ENCODE assay signal across 8 cellular contexts in the genomic region with DNA sequence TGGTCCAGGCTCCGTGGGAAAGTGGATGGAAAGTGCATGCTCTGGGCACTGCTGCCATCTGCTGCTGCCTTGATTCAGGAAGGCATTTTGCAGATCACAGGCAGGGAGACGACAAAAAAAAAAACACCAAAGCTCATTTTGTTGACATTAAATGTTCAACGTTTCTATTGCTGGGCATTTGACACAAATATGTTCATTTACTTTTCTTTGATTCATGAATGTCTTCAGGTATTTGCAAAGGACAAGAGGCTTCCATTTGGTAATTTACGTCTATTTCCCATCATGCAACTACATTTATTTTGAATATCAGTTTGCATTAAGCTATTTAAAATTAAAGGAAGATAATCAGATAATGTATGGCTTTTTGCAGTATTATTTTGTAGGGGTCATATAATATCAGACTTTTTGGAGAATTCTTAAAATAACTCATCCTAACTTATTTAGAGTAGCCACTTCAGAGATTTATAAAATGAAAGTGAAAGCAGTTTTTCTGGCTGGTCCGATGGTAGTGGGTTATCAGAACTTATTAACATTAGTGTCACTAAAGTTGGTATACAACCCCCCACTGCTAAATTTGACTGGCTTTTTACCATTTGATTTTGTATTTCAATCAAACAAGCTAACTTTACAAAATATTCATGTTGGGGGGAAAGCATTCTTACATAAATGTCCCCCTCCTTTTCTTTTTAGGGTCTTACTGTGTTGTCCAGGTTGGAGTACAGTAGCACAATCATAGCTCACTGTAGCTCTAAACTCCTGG.
DNase-seq lines count a peak whose midpoint lies in the region; ATAC-seq and TF ChIP-seq lines count a peak whose summit lies in the region.

No MANE protein-coding gene starts in this region.

- CTCF ChIA-PET in AG04449 (lab: Yijun Ruan, JAX), result interaction anchor here (0.6 to 6.2 kb wide), 28 partner anchors 8 to 698 kb away, joined by 3 to 97 read pairs (median 4); partner anchors contain the start of gene CUL1

- TF ChIP-seq CTCF in AG04449 (IDR thresholded peaks at IDR 0.05; ENCODE audit: insufficient read depth, low read length, missing control alignments) (peak; percentile 72), left lung (IDR thresholded peaks at IDR 0.05) (peak; percentile 34 to 56)

- DNase-seq in AG04449 (ENCODE audit: low read depth, low spot score) (no peak), NCI-H2196 (lab: John Stamatoyannopoulos, UW; ENCODE audit: unreplicated experiment) (peak; percentile 69), left lung (peak in 1 of 2 donors; percentile 66)
- peak; percentile 53 for DNase-seq in activated CD4-positive, CD25-positive, alpha-beta regulatory T cell treated with anti-CD3 and anti-CD28 coated beads, Interleukin-2, amount 50 U/mL, for 72 hours
- peak; percentile 48 to 51 for DNase-seq in stimulated activated CD4-positive, alpha-beta T cell treated with anti-CD3 and anti-CD28 coated beads, Interleukin-2, amount 100 ng/mL, for 48 hours

- H3K4me1 Mint-ChIP-seq in dendritic cell treated with granulocyte-macrophage colony-stimulating factor and Interleukin-4, amounts not matched to agents 40 ng/mL and 50 ng/mL, for 4 days (ENCODE audit: low read depth), result peaks cover 30% of the 10 kb centered on the region

- H3K4me3 ChIP-seq in AG04449 (ENCODE audit: low read depth, low read length) (peak overlapping the region; percentile 60), left lung (peak overlapping the region; percentile 33 to 54)

- H3K4me1 ChIP-seq in left lung, result peaks cover 0 to 12% of the 10 kb centered on the region in 2 donors

- intact Hi-C loops in dendritic cell treated with granulocyte-macrophage colony-stimulating factor and Interleukin-4, amounts not matched to agents 40 ng/mL and 50 ng/mL, for 4 days (cut with micrococcal nuclease), result loop anchor here (1.0 to 10.0 kb wide), 6 partner anchors 22 to 696 kb away; partner anchors contain the start of genes CUL1 and EZH2
- intact Hi-C loops in left lung (cut with DNase I), result loop anchor here (10.0 kb wide), 2 partner anchors 388 to 458 kb away; no protein-coding TSS in a partner anchor

- no peak for TF ChIP-seq POLR2A in GM18505 (IDR thresholded peaks at IDR 0.05; ENCODE audit: borderline replicate concordance, extremely low read depth, insufficient read depth, insufficient read length)

- no peaks in the 10 kb centered on the region for H3K36me3 ChIP-seq in left lung

- H3K27ac ChIP-seq in left lung, result peak overlapping the region; percentile 33 to 82

- H3K4me3 Mint-ChIP-seq in dendritic cell treated with granulocyte-macrophage colony-stimulating factor and Interleukin-4, amounts not matched to agents 40 ng/mL and 50 ng/mL, for 4 days, result peak overlapping the region; percentile 78

- H3K36me3 Mint-ChIP-seq in dendritic cell treated with granulocyte-macrophage colony-stimulating factor and Interleukin-4, amounts not matched to agents 40 ng/mL and 50 ng/mL, for 4 days (ENCODE audit: low read depth), result no peaks in the 10 kb centered on the region

- no peaks in the 10 kb centered on the region for H3K9me3 Mint-ChIP-seq in dendritic cell treated with granulocyte-macrophage colony-stimulating factor and Interleukin-4, amounts not matched to agents 40 ng/mL and 50 ng/mL, for 4 days

- H3K9me3 ChIP-seq in left lung, result no peaks in the 10 kb centered on the region

- peak overlapping the region; percentile 80 for H3K27ac Mint-ChIP-seq in dendritic cell treated with granulocyte-macrophage colony-stimulating factor and Interleukin-4, amounts not matched to agents 40 ng/mL and 50 ng/mL, for 4 days

- H3K27me3 Mint-ChIP-seq in dendritic cell treated with granulocyte-macrophage colony-stimulating factor and Interleukin-4, amounts not matched to agents 40 ng/mL and 50 ng/mL, for 4 days, result no peaks in the 10 kb centered on the region

- ATAC-seq in GM18505 (IDR thresholded peaks at IDR 0.05; ENCODE audit: unreplicated experiment) (peak; percentile 66), HG03066 (IDR thresholded peaks at IDR 0.05; ENCODE audit: low read depth, unreplicated experiment) (peak; percentile 56), left lung (peak; percentile 85)

- POLR2A ChIA-PET in AG04449 (lab: Yijun Ruan, JAX), result interaction anchor here (0.9 kb wide), 1 partner anchor 13 kb away, joined by 3 read pairs; no protein-coding TSS in a partner anchor

- H3K27me3 ChIP-seq in left lung, result no peaks in the 10 kb centered on the region
